Comparison of ENCODE assay signal across 8 cellular contexts in the genomic region with DNA sequence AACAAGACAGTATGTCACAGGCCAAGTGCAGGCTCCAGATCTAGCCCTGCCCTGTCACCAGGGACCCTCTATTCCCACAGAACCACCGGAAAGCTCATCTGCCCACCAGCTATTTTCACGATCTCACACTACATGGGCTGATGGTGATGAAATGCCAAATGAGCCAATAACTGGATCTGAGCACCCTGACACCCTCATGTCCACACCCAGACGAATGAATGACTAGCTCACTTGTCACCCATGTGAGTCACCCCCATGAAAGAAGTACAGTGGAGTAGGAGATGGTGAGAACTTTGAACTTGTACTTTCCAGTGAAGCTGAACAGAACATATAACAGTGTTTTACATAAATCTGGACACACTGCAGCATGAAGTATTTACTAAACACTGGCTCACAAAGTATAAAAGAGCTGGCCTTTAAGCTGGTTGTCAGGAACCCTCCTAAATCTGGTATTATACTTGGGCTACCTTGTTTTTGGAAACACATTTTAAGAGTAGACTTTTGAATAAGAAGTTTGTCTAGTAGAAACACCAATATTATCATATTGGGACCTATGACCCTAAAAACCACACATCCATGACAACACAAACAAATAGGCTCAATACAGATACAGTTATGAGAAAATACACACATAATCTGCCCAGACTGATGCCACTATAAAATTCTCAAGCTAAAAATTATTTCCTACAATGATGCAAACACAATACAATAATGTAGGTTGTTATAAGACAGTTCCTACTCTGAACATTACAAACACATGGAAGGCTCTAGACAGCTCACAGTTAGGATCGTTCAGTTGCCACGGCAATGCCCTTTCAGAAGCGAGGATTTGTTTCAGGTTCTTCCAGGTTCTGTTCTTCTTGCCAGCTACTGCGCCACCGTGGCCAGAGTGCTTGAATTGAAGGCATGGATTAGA. TPM values are rescaled to one million over a fixed set of nuclear protein-coding genes. Genes with fewer than 3 reads are reported as not detected.
DNase-seq lines count a peak whose midpoint lies in the region; ATAC-seq lines count a peak whose summit lies in the region.

No MANE protein-coding gene starts in this region.

- ATAC-seq in HG02798 (IDR thresholded peaks at IDR 0.05; ENCODE audit: poor library complexity, unreplicated experiment): peak; percentile 53
- ATAC-seq in HG02884 (IDR thresholded peaks at IDR 0.05; ENCODE audit: unreplicated experiment): no peak

- DNase-seq in COR-L47 (lab: John Stamatoyannopoulos, UW): peak; percentile 52
- peak; percentile 38 for DNase-seq in activated naive CD4-positive, alpha-beta T cell treated with anti-CD3 and anti-CD28 coated beads, Interleukin-2, amount 50 U/mL, for 16 hours
- DNase-seq in kidney glomerular epithelial cell (lab: John Stamatoyannopoulos, UW): peak; percentile 85
- DNase-seq in stimulated activated CD8-positive, alpha-beta memory T cell treated with anti-CD3 and anti-CD28 coated beads, Interleukin-15, amount 100 ng/mL, for 48 hours (ENCODE audit: low read depth in 2 of 2): peak; percentile 45 to 55
- no peak for DNase-seq in SK-N-DZ (ENCODE audit: low spot score)
- DNase-seq in SHP77 treated with DMSO at 0.1 percent for 48 hours (lab: John Stamatoyannopoulos, UW): no peak

RNA-seq across cellular contexts. Expression of a gene that starts 19.0 kb away (rescaled TPM):
- 3.7 and 7.2 TPM in 2 replicates for polyA plus RNA-seq in SK-N-DZ (2014; cell fraction: cytosol; rRNA removed)
- polyA plus RNA-seq in SK-N-DZ (2014; cell fraction: nucleus; rRNA removed): 8.6 and 29.1 TPM in 2 replicates

Comparison
In these comparisons a context has a peak if more than half of its experiments do, and no peak if none do; other contexts are left out.
1. DNase-seq: peak in COR-L47 (single experiment), activated naive CD4-positive, alpha-beta T cell treated with anti-CD3 and anti-CD28 coated beads, Interleukin-2, amount 50 U/mL, for 16 hours (single experiment), kidney glomerular epithelial cell (single experiment) and stimulated activated CD8-positive, alpha-beta memory T cell treated with anti-CD3 and anti-CD28 coated beads, Interleukin-15, amount 100 ng/mL, for 48 hours (2 of 2); none in SK-N-DZ (single experiment) and SHP77 treated with DMSO at 0.1 percent for 48 hours (single experiment).